Comparison of ENCODE assay signal across 23 cellular contexts in genomic region chr13:29550589-29550988, GRCh38.
"Had no signal": no experiment of that assay in that cellular context is flagged by ENCODE, and none has a peak within 500 bp of the region (broad histone marks: within the 10 kb centered on the region; RNA-seq: fewer than 3 reads in every experiment).

No MANE protein-coding gene starts in this region.

- H3K4me3 ChIP-seq: ascending aorta, lung, right lobe of liver, skin epidermis, tibial artery had no signal

- H3K27ac ChIP-seq: ascending aorta, right lobe of liver, skin epidermis, tibial artery, WERI-Rb-1 had no signal

- H3K27me3 Mint-ChIP-seq: activated CD4-positive, alpha-beta T cell treated with anti-CD3 and anti-CD28 coated beads, Interleukin-2, amount 10 ng/mL, durations not matched to agents 7 days and 5 days; activated CD8-positive, alpha-beta memory T cell treated with anti-CD3 and anti-CD28 coated beads, Interleukin-2, amount 10 ng/mL, durations not matched to agents 7 days and 5 days; activated CD8-positive, alpha-beta T cell treated with anti-CD3 and anti-CD28 coated beads for 36 hours; naive thymus-derived CD4-positive, alpha-beta T cell; stimulated activated naive CD8-positive, alpha-beta T cell treated with anti-CD3 and anti-CD28 coated beads, Interleukin-15, amount 100 ng/mL, for 72 hours had no signal

- DNase-seq: activated CD4-positive, alpha-beta T cell treated with anti-CD3 and anti-CD28 coated beads, Interleukin-2, amount 10 ng/mL, durations not matched to agents 7 days and 5 days; activated CD4-positive, CD25-positive, alpha-beta regulatory T cell treated with anti-CD3 and anti-CD28 coated beads, Interleukin-2, amount 50 U/mL, for 72 hours; activated CD8-positive, alpha-beta memory T cell treated with anti-CD3 and anti-CD28 coated beads, Interleukin-2, amount 10 ng/mL, durations not matched to agents 7 days and 5 days; activated CD8-positive, alpha-beta T cell treated with anti-CD3 and anti-CD28 coated beads for 36 hours; activated T-cell treated with anti-CD3 and anti-CD28 coated beads for 4 hours; cerebellar nuclear complex; cortex of kidney; endodermal cell; erythroblast; naive thymus-derived CD4-positive, alpha-beta T cell; occipital lobe; right lobe of liver; stimulated activated CD4-positive, alpha-beta T cell treated with anti-CD3 and anti-CD28 coated beads, Interleukin-2, amount 100 ng/mL, for 24 hours; stimulated activated naive CD8-positive, alpha-beta T cell treated with anti-CD3 and anti-CD28 coated beads, Interleukin-15, amount 100 ng/mL, for 72 hours; tibial artery; WERI-Rb-1 had no signal

- H3K4me1 Mint-ChIP-seq: activated CD8-positive, alpha-beta memory T cell treated with anti-CD3 and anti-CD28 coated beads, Interleukin-2, amount 10 ng/mL, durations not matched to agents 7 days and 5 days had no signal

- H3K27ac Mint-ChIP-seq: activated CD4-positive, alpha-beta T cell treated with anti-CD3 and anti-CD28 coated beads, Interleukin-2, amount 10 ng/mL, durations not matched to agents 7 days and 5 days; activated CD8-positive, alpha-beta memory T cell treated with anti-CD3 and anti-CD28 coated beads, Interleukin-2, amount 10 ng/mL, durations not matched to agents 7 days and 5 days; activated CD8-positive, alpha-beta T cell treated with anti-CD3 and anti-CD28 coated beads for 36 hours; endodermal cell; stimulated activated effector memory CD8-positive, alpha-beta T cell treated with anti-CD3 and anti-CD28 coated beads, Interleukin-12 subunit alpha, Interleukin-12 subunit beta, amount 100 ng/mL, for 72 hours; stimulated activated naive CD8-positive, alpha-beta T cell treated with anti-CD3 and anti-CD28 coated beads, Interleukin-15, amount 100 ng/mL, for 72 hours had no signal

- H3K4me3 Mint-ChIP-seq: activated CD4-positive, alpha-beta T cell treated with anti-CD3 and anti-CD28 coated beads, Interleukin-2, amount 10 ng/mL, durations not matched to agents 7 days and 5 days; activated CD8-positive, alpha-beta memory T cell treated with anti-CD3 and anti-CD28 coated beads, Interleukin-2, amount 10 ng/mL, durations not matched to agents 7 days and 5 days; activated CD8-positive, alpha-beta T cell treated with anti-CD3 and anti-CD28 coated beads for 36 hours; endodermal cell; naive thymus-derived CD4-positive, alpha-beta T cell; neural crest cell; stimulated activated effector memory CD8-positive, alpha-beta T cell treated with anti-CD3 and anti-CD28 coated beads, Interleukin-12 subunit alpha, Interleukin-12 subunit beta, amount 100 ng/mL, for 72 hours; stimulated activated naive CD8-positive, alpha-beta T cell treated with anti-CD3 and anti-CD28 coated beads, Interleukin-15, amount 100 ng/mL, for 72 hours had no signal

- ATAC-seq: activated CD8-positive, alpha-beta memory T cell treated with anti-CD3 and anti-CD28 coated beads, Interleukin-2, amount 10 ng/mL, durations not matched to agents 7 days and 5 days; activated CD8-positive, alpha-beta T cell treated with anti-CD3 and anti-CD28 coated beads for 36 hours; activated naive CD4-positive, alpha-beta T cell treated with anti-CD3 and anti-CD28 coated beads, Interleukin-2, amount 50 U/mL, for 72 hours; left lobe of liver; naive thymus-derived CD4-positive, alpha-beta T cell; stimulated activated effector memory CD8-positive, alpha-beta T cell treated with anti-CD3 and anti-CD28 coated beads, Interleukin-12 subunit alpha, Interleukin-12 subunit beta, amount 100 ng/mL, for 72 hours; stimulated activated naive CD8-positive, alpha-beta T cell treated with anti-CD3 and anti-CD28 coated beads, Interleukin-15, amount 100 ng/mL, for 72 hours had no signal

- H3K9me3 Mint-ChIP-seq: activated CD4-positive, alpha-beta T cell treated with anti-CD3 and anti-CD28 coated beads, Interleukin-2, amount 10 ng/mL, durations not matched to agents 7 days and 5 days; activated CD8-positive, alpha-beta T cell treated with anti-CD3 and anti-CD28 coated beads for 36 hours; activated naive CD4-positive, alpha-beta T cell treated with anti-CD3 and anti-CD28 coated beads, Interleukin-2, amount 50 U/mL, for 72 hours; neural crest cell; stimulated activated effector memory CD8-positive, alpha-beta T cell treated with anti-CD3 and anti-CD28 coated beads, Interleukin-12 subunit alpha, Interleukin-12 subunit beta, amount 100 ng/mL, for 72 hours; stimulated activated naive CD8-positive, alpha-beta T cell treated with anti-CD3 and anti-CD28 coated beads, Interleukin-15, amount 100 ng/mL, for 72 hours had no signal
